ENCODE assay signal across 20 cellular contexts in genomic region chr9:126534431-126535186, GRCh38.
DNase-seq lines count a peak whose midpoint lies in the region; ATAC-seq and TF ChIP-seq lines count a peak whose summit lies in the region.
"Had no signal": no experiment of that assay in that cellular context is flagged by ENCODE, and none has a peak within 500 bp of the region (broad histone marks: within the 10 kb centered on the region; RNA-seq: fewer than 3 reads in every experiment).

No MANE protein-coding gene starts in this region.

- no peak overlapping the region for H3K4me3 ChIP-seq in heart left ventricle
- H3K4me3 ChIP-seq in A673 (ENCODE audit: low read depth, low read length, poor library complexity, severe bottlenecking): no peak overlapping the region
- H3K4me3 ChIP-seq: A549, esophagus squamous epithelium, hepatocyte had no signal

- no peak for TF ChIP-seq CTCF in WTC11 (IDR thresholded peaks at IDR 0.05)
- TF ChIP-seq CTCF in type B pancreatic cell (conservative IDR thresholded peaks at IDR 0.05): no peak
- TF ChIP-seq CTCF in heart left ventricle (IDR thresholded peaks at IDR 0.05): no peak
- no peak for TF ChIP-seq CTCF in A673 (conservative IDR thresholded peaks at IDR 0.05; ENCODE audit: low read depth, low read length)

- no peaks in the 10 kb centered on the region for H3K9me3 ChIP-seq in heart left ventricle
- no peaks in the 10 kb centered on the region for H3K9me3 ChIP-seq in A673 (ENCODE audit: low read depth, low read length, poor library complexity, severe bottlenecking)
- H3K9me3 ChIP-seq: A549, Caco-2, esophagus squamous epithelium had no signal

- DNase-seq in Right ventricle myocardium inferior (ENCODE audit: missing footprints): peak; percentile 33
- DNase-seq in left cardiac atrium: no peak
- peak; percentile 41 for DNase-seq in WTC11 (ENCODE audit: low spot score)
- peak; percentile 97 for DNase-seq in islet precursor cell
- no peak for DNase-seq in type B pancreatic cell (ENCODE audit: extremely low spot score, unreplicated experiment)
- no peak for DNase-seq in NOMO-1 (lab: John Stamatoyannopoulos, UW; ENCODE audit: unreplicated experiment in 2 of 2)
- no peak for DNase-seq in heart left ventricle
- no peak for DNase-seq in A673 (ENCODE audit: low spot score)
- DNase-seq: activated effector memory CD4-positive, alpha-beta T cell treated with anti-CD3 and anti-CD28 coated beads, Interleukin-2, amount 50 U/mL, for 16 hours; Caco-2; esophagus squamous epithelium; GOT3; NCI-H1436 treated with DMSO at 0.1 percent for 48 hours; NCI-H69; SHP77 treated with DMSO at 0.1 percent for 48 hours had no signal

- WGBS in heart left ventricle, 4 donors: 54 to 64% (median 57%) methylated on average over 23 of the region's 23 CpGs

- H3K27ac ChIP-seq in heart left ventricle (no peak overlapping the region), A673 (ENCODE audit: low read depth, low read length, poor library complexity, severe bottlenecking) (no peak overlapping the region)
- H3K27ac ChIP-seq: A549, hepatocyte, KMS-11 had no signal

- BruUV-seq in A673 (replicated peaks; lab: Mats Ljungman, UMichigan): no TSS peak

- POLR2A ChIA-PET in WTC11 (lab: Charles Lee) (no interaction called here), A673 (lab: Charles Lee; ENCODE audit: low non-redundant PET) (no interaction called here)

- H3K9me3 Mint-ChIP-seq in WTC11: no peaks in the 10 kb centered on the region
- H3K9me3 Mint-ChIP-seq in type B pancreatic cell: no peaks in the 10 kb centered on the region
- H3K9me3 Mint-ChIP-seq: neural crest cell; stimulated activated naive CD8-positive, alpha-beta T cell treated with anti-CD3 and anti-CD28 coated beads, Interleukin-15, Interleukin-2, amounts not matched to agents 100 ng/mL and 50 ng/mL, for 24 hours had no signal

- H3K4me3 Mint-ChIP-seq in WTC11 (peak overlapping the region; percentile 58), type B pancreatic cell (peak overlapping the region; percentile 63)
- H3K4me3 Mint-ChIP-seq: neural crest cell; stimulated activated naive CD8-positive, alpha-beta T cell treated with anti-CD3 and anti-CD28 coated beads, Interleukin-15, Interleukin-2, amounts not matched to agents 100 ng/mL and 50 ng/mL, for 24 hours had no signal

- CTCF ChIA-PET in WTC11 (lab: Charles Lee) (interaction anchor here (1.5 to 2.2 kb wide), 2 partner anchors 23 to 52 kb away, joined by 5 to 7 read pairs; no protein-coding TSS in a partner anchor), A673 (lab: Charles Lee) (no interaction called here)

- no peak for TF ChIP-seq POLR2A in heart left ventricle (IDR thresholded peaks at IDR 0.05)

- no peak for ATAC-seq in Right ventricle myocardium inferior
- no peak for ATAC-seq in left cardiac atrium
- peak; percentile 25 for ATAC-seq in WTC11
- no peak for ATAC-seq in heart left ventricle
- ATAC-seq: A549 had no signal

- H3K27ac Mint-ChIP-seq in WTC11: no peak overlapping the region
- H3K27ac Mint-ChIP-seq in type B pancreatic cell: no peak overlapping the region
- H3K27ac Mint-ChIP-seq: stimulated activated naive CD8-positive, alpha-beta T cell treated with anti-CD3 and anti-CD28 coated beads, Interleukin-15, Interleukin-2, amounts not matched to agents 100 ng/mL and 50 ng/mL, for 24 hours had no signal

- H3K27me3 ChIP-seq in heart left ventricle (peaks cover 0 to 23% (median 0%) of the 10 kb centered on the region in 9 donors), A673 (replicated peaks; ENCODE audit: insufficient read depth, low read depth, low read length, poor library complexity) (no peaks in the 10 kb centered on the region)

- H3K36me3 Mint-ChIP-seq in WTC11 (no peaks in the 10 kb centered on the region), type B pancreatic cell (no peaks in the 10 kb centered on the region)

- intact Hi-C loops in Right ventricle myocardium inferior (cut with DNase I): no loop called here
- intact Hi-C loops in left cardiac atrium (cut with DNase I): no loop called here
- intact Hi-C loops in heart left ventricle (cut with DNase I): no loop called here
- intact Hi-C loops in A673 (cut with micrococcal nuclease; ENCODE audit: unreplicated experiment): no loop called here

- H3K4me1 Mint-ChIP-seq in WTC11 (peaks cover 54% of the 10 kb centered on the region), type B pancreatic cell (ENCODE audit: unreplicated experiment) (peaks cover 22% of the 10 kb centered on the region)

- H3K36me3 ChIP-seq in heart left ventricle (no peaks in the 10 kb centered on the region), A673 (ENCODE audit: insufficient read depth, low read length, poor library complexity, severe bottlenecking) (no peaks in the 10 kb centered on the region)
- H3K36me3 ChIP-seq: esophagus squamous epithelium had no signal

- peaks cover 0 to 33% (median 3%) of the 10 kb centered on the region in 12 donors for H3K4me1 ChIP-seq in heart left ventricle
- no peaks in the 10 kb centered on the region for H3K4me1 ChIP-seq in A673 (ENCODE audit: insufficient read depth, low read length, poor library complexity, severe bottlenecking)
- H3K4me1 ChIP-seq: A549, Caco-2 had no signal

- H3K27me3 Mint-ChIP-seq in WTC11 (ENCODE audit: low read depth) (peaks cover 9% of the 10 kb centered on the region), type B pancreatic cell (peaks cover 81% of the 10 kb centered on the region)

TF ChIP-seq in WTC11, 78 proteins besides CTCF, POLR2A, EP300 and RAD21:
- TF ChIP-seq ZMAT4 (CRISPR knock-in tag; IDR thresholded peaks at IDR 0.05): no peak
- TF ChIP-seq ATF3 (CRISPR knock-in tag; conservative IDR thresholded peaks at IDR 0.05): no peak
- no peak for TF ChIP-seq MXD4 (CRISPR knock-in tag; IDR thresholded peaks at IDR 0.05; ENCODE audit: borderline replicate concordance)
- no peak for TF ChIP-seq ZNF512 (CRISPR knock-in tag; IDR thresholded peaks at IDR 0.05; ENCODE audit: borderline replicate concordance)
- no peak for TF ChIP-seq ZBTB43 (CRISPR knock-in tag; IDR thresholded peaks at IDR 0.05)
- no peak for TF ChIP-seq ELF4 (CRISPR knock-in tag; IDR thresholded peaks at IDR 0.05; ENCODE audit: low read depth)
- no peak for TF ChIP-seq TEAD1 (CRISPR knock-in tag; IDR thresholded peaks at IDR 0.05)
- no peak for TF ChIP-seq SP1 (CRISPR knock-in tag; conservative IDR thresholded peaks at IDR 0.05)
- no peak for TF ChIP-seq NFYB (CRISPR knock-in tag; conservative IDR thresholded peaks at IDR 0.05; ENCODE audit: low read depth)
- TF ChIP-seq USF1 (CRISPR knock-in tag; IDR thresholded peaks at IDR 0.05): no peak
TF ChIP-seq in WTC11: peak in this region for 0.

Comparison
In these comparisons a context has a peak if more than half of its experiments do, and no peak if none do; other contexts are left out.
1. DNase-seq: peak in Right ventricle myocardium inferior (single experiment), WTC11 (single experiment) and islet precursor cell (single experiment); none in left cardiac atrium (single experiment), type B pancreatic cell (single experiment), NOMO-1 (0 of 2), heart left ventricle (0 of 5) and A673 (single experiment).